Comparison of ENCODE assay signal across 16 cellular contexts in genomic region chr20:44200371-44200770, GRCh38. TPM values are rescaled to one million over a fixed set of nuclear protein-coding genes. Genes with fewer than 3 reads are reported as not detected.
DNase-seq lines count a peak whose midpoint lies in the region; ATAC-seq and TF ChIP-seq lines count a peak whose summit lies in the region.
"Had no signal": no experiment of that assay in that cellular context is flagged by ENCODE, and none has a peak within 500 bp of the region (broad histone marks: within the 10 kb centered on the region; RNA-seq: fewer than 3 reads in every experiment).

No MANE protein-coding gene starts in this region.

- H3K9me3 ChIP-seq in SJCRH30 (replicated peaks), result no peaks in the 10 kb centered on the region
- H3K9me3 ChIP-seq: MG63 had no signal

- no peak for DNase-seq in natural killer cell treated with Interleukin-12 subunit alpha and Interleukin-12 subunit beta and Interleukin-15 and Interleukin-18, amount 100 ng/mL, for 72 hours (ENCODE audit: low spot score)
- DNase-seq in natural killer cell (no peak), hepatic stellate cell (ENCODE audit: low spot score) (peak; percentile 27), NCI-H446 (lab: John Stamatoyannopoulos, UW) (no peak), SJCRH30 (no peak)
- no peak for DNase-seq in activated CD8-positive, alpha-beta T cell treated with anti-CD3 and anti-CD28 coated beads for 36 hours
- DNase-seq: CD8-positive, alpha-beta memory T cell; DND-41; MG63; NCI-H1105; NCI-H1694 treated with DMSO at 0.1 percent for 48 hours; NCI-H345; NCI-H69 had no signal

- H3K4me3 ChIP-seq in SJCRH30, result no peak overlapping the region
- H3K4me3 ChIP-seq: MG63 had no signal

- no peaks in the 10 kb centered on the region for H3K27me3 ChIP-seq in SJCRH30
- H3K27me3 ChIP-seq: MG63 had no signal

- POLR2A ChIA-PET in activated CD8-positive, alpha-beta T cell treated with anti-CD3 and anti-CD28 coated beads for 36 hours (lab: Charles Lee), result no interaction called here

- H3K27ac Mint-ChIP-seq in natural killer cell treated with Interleukin-12 subunit alpha and Interleukin-12 subunit beta and Interleukin-15 and Interleukin-18, amount 100 ng/mL, for 72 hours, result peak overlapping the region; percentile 56 to 83
- peak overlapping the region in 1 of 2 donors; percentile 32 for H3K27ac Mint-ChIP-seq in natural killer cell
- H3K27ac Mint-ChIP-seq in activated CD8-positive, alpha-beta T cell treated with anti-CD3 and anti-CD28 coated beads for 36 hours, result peak overlapping the region; percentile 89
- H3K27ac Mint-ChIP-seq in stimulated activated memory B cell treated with anti-CD40 and anti-IgM and Interleukin-4, amounts not matched to agents 10 μg/mL and 1 μg/mL and 100 μg/mL, for 72 hours, result peak overlapping the region; percentile 33

- no peak for TF ChIP-seq CTCF in natural killer cell (IDR thresholded peaks at IDR 0.05)
- no peak for TF ChIP-seq CTCF in activated CD8-positive, alpha-beta T cell treated with anti-CD3 and anti-CD28 coated beads for 36 hours (IDR thresholded peaks at IDR 0.05)

- peaks cover 19% of the 10 kb centered on the region for H3K4me1 ChIP-seq in SJCRH30

- CTCF ChIA-PET in activated CD8-positive, alpha-beta T cell treated with anti-CD3 and anti-CD28 coated beads for 36 hours (lab: Charles Lee), result no interaction called here

- no peaks in the 10 kb centered on the region for H3K27me3 Mint-ChIP-seq in natural killer cell treated with Interleukin-12 subunit alpha and Interleukin-12 subunit beta and Interleukin-15 and Interleukin-18, amount 100 ng/mL, for 72 hours
- H3K27me3 Mint-ChIP-seq in natural killer cell (ENCODE audit: low read depth in 2 of 2), result no peaks in the 10 kb centered on the region
- H3K27me3 Mint-ChIP-seq in activated CD8-positive, alpha-beta T cell treated with anti-CD3 and anti-CD28 coated beads for 36 hours, result no peaks in the 10 kb centered on the region
- no peaks in the 10 kb centered on the region for H3K27me3 Mint-ChIP-seq in stimulated activated memory B cell treated with anti-CD40 and anti-IgM and Interleukin-4, amounts not matched to agents 10 μg/mL and 1 μg/mL and 100 μg/mL, for 72 hours

- H3K4me1 Mint-ChIP-seq in natural killer cell treated with Interleukin-12 subunit alpha and Interleukin-12 subunit beta and Interleukin-15 and Interleukin-18, amount 100 ng/mL, for 72 hours (ENCODE audit: low read depth in 2 of 2), result peaks cover 40 to 41% of the 10 kb centered on the region in 2 donors
- peaks cover 31 to 38% of the 10 kb centered on the region in 2 donors for H3K4me1 Mint-ChIP-seq in natural killer cell
- H3K4me1 Mint-ChIP-seq in activated CD8-positive, alpha-beta T cell treated with anti-CD3 and anti-CD28 coated beads for 36 hours (ENCODE audit: low read depth), result peaks cover 37% of the 10 kb centered on the region
- peaks cover 21% of the 10 kb centered on the region for H3K4me1 Mint-ChIP-seq in stimulated activated memory B cell treated with anti-CD40 and anti-IgM and Interleukin-4, amounts not matched to agents 10 μg/mL and 1 μg/mL and 100 μg/mL, for 72 hours

- peaks cover 35% of the 10 kb centered on the region for H3K36me3 Mint-ChIP-seq in natural killer cell treated with Interleukin-12 subunit alpha and Interleukin-12 subunit beta and Interleukin-15 and Interleukin-18, amount 100 ng/mL, for 72 hours
- peaks cover 31% of the 10 kb centered on the region for H3K36me3 Mint-ChIP-seq in natural killer cell
- H3K36me3 Mint-ChIP-seq in activated CD8-positive, alpha-beta T cell treated with anti-CD3 and anti-CD28 coated beads for 36 hours (ENCODE audit: low read depth), result peaks cover 49% of the 10 kb centered on the region
- H3K36me3 Mint-ChIP-seq in stimulated activated memory B cell treated with anti-CD40 and anti-IgM and Interleukin-4, amounts not matched to agents 10 μg/mL and 1 μg/mL and 100 μg/mL, for 72 hours, result peaks cover 50% of the 10 kb centered on the region

- H3K4me3 Mint-ChIP-seq in natural killer cell treated with Interleukin-12 subunit alpha and Interleukin-12 subunit beta and Interleukin-15 and Interleukin-18, amount 100 ng/mL, for 72 hours, result no peak overlapping the region
- H3K4me3 Mint-ChIP-seq in natural killer cell, result no peak overlapping the region
- no peak overlapping the region for H3K4me3 Mint-ChIP-seq in activated CD8-positive, alpha-beta T cell treated with anti-CD3 and anti-CD28 coated beads for 36 hours
- no peak overlapping the region for H3K4me3 Mint-ChIP-seq in stimulated activated memory B cell treated with anti-CD40 and anti-IgM and Interleukin-4, amounts not matched to agents 10 μg/mL and 1 μg/mL and 100 μg/mL, for 72 hours
- H3K4me3 Mint-ChIP-seq: CD8-positive, alpha-beta memory T cell had no signal

- H3K27ac ChIP-seq in SJCRH30, result no peak overlapping the region
- H3K27ac ChIP-seq: KMS-11 had no signal

- no peak for ATAC-seq in natural killer cell treated with Interleukin-12 subunit alpha and Interleukin-12 subunit beta and Interleukin-15 and Interleukin-18, amount 100 ng/mL, for 72 hours
- ATAC-seq in natural killer cell, result no peak
- ATAC-seq in activated CD8-positive, alpha-beta T cell treated with anti-CD3 and anti-CD28 coated beads for 36 hours, result no peak
- no peak for ATAC-seq in stimulated activated memory B cell treated with anti-CD40 and anti-IgM and Interleukin-4, amounts not matched to agents 10 μg/mL and 1 μg/mL and 100 μg/mL, for 72 hours
- ATAC-seq in GM19397 (IDR thresholded peaks at IDR 0.05; ENCODE audit: unreplicated experiment), result no peak

- intact Hi-C loops in natural killer cell (cut with micrococcal nuclease), result no loop called here
- intact Hi-C loops in activated CD8-positive, alpha-beta T cell treated with anti-CD3 and anti-CD28 coated beads for 36 hours (cut with micrococcal nuclease), result no loop called here

- no peaks in the 10 kb centered on the region for H3K9me3 Mint-ChIP-seq in natural killer cell treated with Interleukin-12 subunit alpha and Interleukin-12 subunit beta and Interleukin-15 and Interleukin-18, amount 100 ng/mL, for 72 hours
- H3K9me3 Mint-ChIP-seq in natural killer cell, result no peaks in the 10 kb centered on the region
- no peaks in the 10 kb centered on the region for H3K9me3 Mint-ChIP-seq in activated CD8-positive, alpha-beta T cell treated with anti-CD3 and anti-CD28 coated beads for 36 hours
- H3K9me3 Mint-ChIP-seq in stimulated activated memory B cell treated with anti-CD40 and anti-IgM and Interleukin-4, amounts not matched to agents 10 μg/mL and 1 μg/mL and 100 μg/mL, for 72 hours, result no peaks in the 10 kb centered on the region
- H3K9me3 Mint-ChIP-seq: CD8-positive, alpha-beta memory T cell had no signal

- peaks cover 80% of the 10 kb centered on the region for H3K36me3 ChIP-seq in SJCRH30

RNA-seq across cellular contexts. Expression of gene OSER1, which starts 10.2 kb away (rescaled TPM):
- 10 to 100 TPM; 21.9 to 27.0 TPM for total RNA-seq in natural killer cell treated with Interleukin-12 subunit alpha and Interleukin-12 subunit beta and Interleukin-15 and Interleukin-18, amount 100 ng/mL, for 72 hours
- total RNA-seq in natural killer cell, result 10 to 100 TPM; 72.3 to 93.9 (median 78.3) TPM
- 10 to 100 TPM; 20.9 to 23.3 TPM for total RNA-seq in activated CD8-positive, alpha-beta T cell treated with anti-CD3 and anti-CD28 coated beads for 36 hours
- 50.6 and 54.9 TPM in 2 replicates for total RNA-seq in SJCRH30 (2014; rRNA removed; shearing (Covaris generic))

RNA-seq across cellular contexts. Expression of gene JPH2, which starts 13.4 kb away (rescaled TPM):
- 1 to 10 TPM; 1.0 to 2.0 TPM for total RNA-seq in natural killer cell treated with Interleukin-12 subunit alpha and Interleukin-12 subunit beta and Interleukin-15 and Interleukin-18, amount 100 ng/mL, for 72 hours
- total RNA-seq in natural killer cell, result not detected
- under 1 TPM; 0.47 to 0.54 TPM for total RNA-seq in activated CD8-positive, alpha-beta T cell treated with anti-CD3 and anti-CD28 coated beads for 36 hours
- 6.7 and 7.4 TPM in 2 replicates for total RNA-seq in SJCRH30 (2014; rRNA removed; shearing (Covaris generic))
- total RNA-seq: CD8-positive, alpha-beta memory T cell had no signal

RNA-seq across cellular contexts. Expression of gene GDAP1L1, which starts 46.7 kb away (rescaled TPM):
- total RNA-seq in natural killer cell treated with Interleukin-12 subunit alpha and Interleukin-12 subunit beta and Interleukin-15 and Interleukin-18, amount 100 ng/mL, for 72 hours, result not detected
- total RNA-seq in natural killer cell, result not detected
- total RNA-seq in activated CD8-positive, alpha-beta T cell treated with anti-CD3 and anti-CD28 coated beads for 36 hours, result under 1 TPM in 1 of 2 experiments, not detected in 1; 0.18 TPM
- total RNA-seq in SJCRH30 (2014; rRNA removed; shearing (Covaris generic)), result not detected in 2 replicates
- total RNA-seq: CD8-positive, alpha-beta memory T cell had no signal
